Comparison of ENCODE assay signal across 18 cellular contexts in genomic region chr18:56382541-56382940, GRCh38.
A peak's percentile ranks its signal among the peaks of the same experiment; 100 is the strongest.
DNase-seq lines count a peak whose midpoint lies in the region; TF ChIP-seq lines count a peak whose summit lies in the region.
"Had no signal": no experiment of that assay in that cellular context is flagged by ENCODE, and none has a peak within 500 bp of the region (broad histone marks: within the 10 kb centered on the region; RNA-seq: fewer than 3 reads in every experiment).

No MANE protein-coding gene starts in this region.

- H3K9ac ChIP-seq in MM.1S (ENCODE audit: low read length), result no peak overlapping the region

- no peaks in the 10 kb centered on the region for H3K36me3 ChIP-seq in MM.1S (replicated peaks; ENCODE audit: insufficient read depth, low read length)
- H3K36me3 ChIP-seq in H7 (replicated peaks; ENCODE audit: control insufficient read depth, insufficient read depth, low read length), result no peaks in the 10 kb centered on the region
- H3K36me3 ChIP-seq in effector memory CD4-positive, alpha-beta T cell (ENCODE audit: control insufficient read depth, insufficient read depth, low read length), result no peaks in the 10 kb centered on the region
- H3K36me3 ChIP-seq: thoracic aorta had no signal

- no peaks in the 10 kb centered on the region for H3F3A ChIP-seq in MM.1S (ENCODE audit: insufficient read depth, low read length)

- H2AFZ ChIP-seq in MM.1S (ENCODE audit: low read length), result no peak overlapping the region

- no peaks in the 10 kb centered on the region for H3K9me3 ChIP-seq in MM.1S (replicated peaks; ENCODE audit: insufficient read depth, low read length)
- no peaks in the 10 kb centered on the region for H3K9me3 ChIP-seq in effector memory CD4-positive, alpha-beta T cell (ENCODE audit: control insufficient read depth, low read length)
- H3K9me3 ChIP-seq: thoracic aorta had no signal

- H3K4me1 ChIP-seq in MM.1S (ENCODE audit: low read length), result no peaks in the 10 kb centered on the region
- H3K4me1 ChIP-seq in effector memory CD4-positive, alpha-beta T cell (ENCODE audit: control insufficient read depth, insufficient read depth, low read length, poor library complexity, severe bottlenecking), result no peaks in the 10 kb centered on the region

- H3K27ac ChIP-seq in MM.1S (ENCODE audit: low read length), result no peak overlapping the region
- no peak overlapping the region for H3K27ac ChIP-seq in effector memory CD4-positive, alpha-beta T cell (ENCODE audit: insufficient read depth, low read length, poor library complexity, severe bottlenecking)
- H3K27ac ChIP-seq: skin epidermis, thoracic aorta had no signal

- H3K4me2 ChIP-seq in MM.1S (ENCODE audit: low read depth, low read length), result 0 out of 2 replicates have a peak overlapping the region, but pooled peaks have one; percentile 23

- DNase-seq in MM.1S (peak; percentile 48), NCI-H446 treated with DMSO at 0.1 percent for 48 hours (lab: John Stamatoyannopoulos, UW) (peak; percentile 37), head of caudate nucleus (peak; percentile 10 to 92 (median 71)), posterior cingulate gyrus (peak in 7 of 10 donors; percentile 16 to 79 (median 52)), NOMO-1 treated with DMSO at 0.1 percent for 48 hours (lab: John Stamatoyannopoulos, UW; ENCODE audit: unreplicated experiment) (no peak), NCI-H187 treated with DMSO at 0.1 percent for 48 hours (lab: John Stamatoyannopoulos, UW) (no peak), H7 (no peak)
- no peak for DNase-seq in effector memory CD4-positive, alpha-beta T cell
- DNase-seq: activated B cell treated with CpG ODN at 0.5 μM for 24 hours; activated CD8-positive, alpha-beta T cell treated with anti-CD3 and anti-CD28 coated beads, Interleukin-2, amount 10 ng/mL, durations not matched to agents 7 days and 5 days; activated naive CD8-positive, alpha-beta T cell treated with anti-CD3 and anti-CD28 coated beads, Interleukin-2, amount 10 ng/mL, durations not matched to agents 7 days and 5 days; AML-193; endodermal cell; NCI-H2171 treated with DMSO at 0.1 percent for 48 hours; NK-92 treated with Interleukin-12 subunit alpha and Interleukin-12 subunit beta, amount 100 ng/mL, for 24 hours; T-helper 2 cell had no signal

- H3K27me3 ChIP-seq in MM.1S (replicated peaks; ENCODE audit: insufficient read depth, low read length), result no peaks in the 10 kb centered on the region
- no peaks in the 10 kb centered on the region for H3K27me3 ChIP-seq in H7 (ENCODE audit: control insufficient read depth, insufficient read depth, low read length)
- H3K27me3 ChIP-seq in effector memory CD4-positive, alpha-beta T cell (replicated peaks; ENCODE audit: control insufficient read depth, insufficient read depth, low read length, poor library complexity, severe bottlenecking), result no peaks in the 10 kb centered on the region

- intact Hi-C loops in head of caudate nucleus (cut with DNase I), result loop anchor here (10.0 kb wide), 1 partner anchor 528 kb away; no protein-coding TSS in a partner anchor
- intact Hi-C loops in posterior cingulate gyrus (cut with DNase I), result loop anchor here (10.0 kb wide), 1 partner anchor 338 kb away; no protein-coding TSS in a partner anchor

- H3K4me3 ChIP-seq in MM.1S (ENCODE audit: low read length) (no peak overlapping the region), H7 (ENCODE audit: insufficient read depth, low read depth, low read length) (no peak overlapping the region)
- H3K4me3 ChIP-seq in effector memory CD4-positive, alpha-beta T cell (ENCODE audit: insufficient read depth, low read depth, low read length, poor library complexity, severe bottlenecking), result no peak overlapping the region
- H3K4me3 ChIP-seq: skin epidermis, thoracic aorta had no signal

- TF ChIP-seq CTCF in MM.1S (IDR thresholded peaks at IDR 0.05; ENCODE audit: low read length), result no peak

- H4K20me1 ChIP-seq in MM.1S (ENCODE audit: insufficient read depth, low read length), result no peaks in the 10 kb centered on the region

- no peaks in the 10 kb centered on the region for H3K9me2 ChIP-seq in MM.1S (replicated peaks; ENCODE audit: insufficient read depth, low read length)

- no peaks in the 10 kb centered on the region for H3K79me2 ChIP-seq in MM.1S (ENCODE audit: low read length)

Comparison
In these comparisons a context has a peak if more than half of its experiments do, and no peak if none do; other contexts are left out.
1. DNase-seq: peak in MM.1S (single experiment), NCI-H446 treated with DMSO at 0.1 percent for 48 hours (single experiment), head of caudate nucleus (42 of 42) and posterior cingulate gyrus (7 of 10); none in NOMO-1 treated with DMSO at 0.1 percent for 48 hours (single experiment), NCI-H187 treated with DMSO at 0.1 percent for 48 hours (single experiment), H7 (single experiment) and effector memory CD4-positive, alpha-beta T cell (0 of 3).